ENCODE assay signal across 1 cellular context in genomic region chr20:58251979-58252591, GRCh38.
A peak's percentile ranks its signal among the peaks of the same experiment; 100 is the strongest.
TF ChIP-seq lines count a peak whose summit lies in the region.

No MANE protein-coding gene starts in this region.

TF ChIP-seq in K562, 482 proteins besides CTCF, POLR2A, EP300 and RAD21 (continued from another document and continues in another):
- TF ChIP-seq ZBTB9 (CRISPR knock-in tag; IDR thresholded peaks at IDR 0.05) (peak; percentile 98), ZBTB34 (CRISPR knock-in tag; IDR thresholded peaks at IDR 0.05) (peak; percentile 96), MECOM (CRISPR knock-in tag; IDR thresholded peaks at IDR 0.05) (peak; percentile 96), CUX1 (CRISPR knock-in tag; IDR thresholded peaks at IDR 0.05) (peak; percentile 94), ZC3H8 (IDR thresholded peaks at IDR 0.05) (no peak), JUNB (CRISPR knock-in tag; conservative IDR thresholded peaks at IDR 0.05) (peak; percentile 65; the same call in 1 of the 2 replicates), MTA1 (IDR thresholded peaks at IDR 0.05; ENCODE audit: borderline replicate concordance) (peak; percentile 39; the same call in 1 of the 2 replicates), ZNF696 (CRISPR knock-in tag; conservative IDR thresholded peaks at IDR 0.05) (0 out of 2 replicates have a peak, but pooled peaks have one; percentile 43), TAF7 (tag; IDR thresholded peaks at IDR 0.05) (peak; percentile 89), ATF3 (IDR thresholded peaks at IDR 0.05) (peak; percentile 99), ATF3 (CRISPR knock-in tag; conservative IDR thresholded peaks at IDR 0.05) (peak; percentile 79; the same call in 1 of the 2 replicates), ZNF586 (CRISPR knock-in tag; conservative IDR thresholded peaks at IDR 0.05) (peak; percentile 74; the same call in 1 of the 2 replicates), HDAC8 (tag; IDR thresholded peaks at IDR 0.05) (peak; percentile 98), SP1 (CRISPR knock-in tag; IDR thresholded peaks at IDR 0.05) (no peak), ZNF134 (CRISPR knock-in tag; conservative IDR thresholded peaks at IDR 0.05) (peak; percentile 80), ZNF518B (CRISPR knock-in tag; IDR thresholded peaks at IDR 0.05) (no peak), ZNF507 (tag; conservative IDR thresholded peaks at IDR 0.05) (no peak), MED1 (CRISPR knock-in tag; IDR thresholded peaks at IDR 0.05; ENCODE audit: borderline replicate concordance) (no peak), L3MBTL2 (IDR thresholded peaks at IDR 0.05) (peak; percentile 12; the same call in 1 of the 2 replicates), ZNF445 (CRISPR knock-in tag; IDR thresholded peaks at IDR 0.05; ENCODE audit: low read depth) (peak; percentile 76; the same call in 1 of the 2 replicates), BCL6 (CRISPR knock-in tag; IDR thresholded peaks at IDR 0.05) (peak; percentile 96), BCOR (IDR thresholded peaks at IDR 0.05) (peak; percentile 65; the same call in 1 of the 2 replicates), GATAD2B (IDR thresholded peaks at IDR 0.05; ENCODE audit: borderline replicate concordance) (peak; percentile 47; the same call in 1 of the 2 replicates), ZNF707 (CRISPR knock-in tag; conservative IDR thresholded peaks at IDR 0.05) (peak; percentile 73), ADNP (tag; IDR thresholded peaks at IDR 0.05) (no peak; the same call in 1 of the 2 replicates), ZNF41 (CRISPR knock-in tag; conservative IDR thresholded peaks at IDR 0.05) (peak; percentile 91), ATF4 (CRISPR knock-in tag; IDR thresholded peaks at IDR 0.05) (peak; percentile 86), ZNF57 (CRISPR knock-in tag; IDR thresholded peaks at IDR 0.05) (no peak), NR2C2 (CRISPR knock-in tag; IDR thresholded peaks at IDR 0.05) (no peak), NR2C2 (tag; IDR thresholded peaks at IDR 0.05) (peak; percentile 91), CBX3 (IDR thresholded peaks at IDR 0.05; ENCODE audit: borderline replicate concordance in 1 of 2, low read length in 2 of 2) (peak in 1 of 2 experiments; percentile 42; a peak in 2 of 3 replicates), PKNOX1 (IDR thresholded peaks at IDR 0.05) (peak; percentile 82), ZNF639 (CRISPR knock-in tag; conservative IDR thresholded peaks at IDR 0.05 in 1 of 2, IDR thresholded peaks at IDR 0.05 in 1 of 2) (peak in 1 of 2 experiments; percentile 96; a peak in 2 of 4 replicates), ETS2 (tag; IDR thresholded peaks at IDR 0.05; ENCODE audit: borderline replicate concordance, poor library complexity, severe bottlenecking) (peak; percentile 87), SMARCB1 (IDR thresholded peaks at IDR 0.05; ENCODE audit: insufficient read length, low read depth) (no peak), ZBTB12 (CRISPR knock-in tag; IDR thresholded peaks at IDR 0.05) (peak; percentile 75)
